In genomic region chr2:8456149-8457091, GRCh38 we compare ENCODE assay signal across 10 cellular contexts.
A peak's percentile ranks its signal among the peaks of the same experiment; 100 is the strongest.
DNase-seq lines count a peak whose midpoint lies in the region; ATAC-seq lines count a peak whose summit lies in the region.
"Had no signal": no experiment of that assay in that cellular context is flagged by ENCODE, and none has a peak within 500 bp of the region (broad histone marks: within the 10 kb centered on the region; RNA-seq: fewer than 3 reads in every experiment).

No MANE protein-coding gene starts in this region.

- ATAC-seq in HG02981 (IDR thresholded peaks at IDR 0.05; ENCODE audit: unreplicated experiment) (peak; percentile 64), naive B cell (ENCODE audit: low read depth in 2 of 2) (peak in 1 of 2 donors; percentile 46), GM21515 (IDR thresholded peaks at IDR 0.05; ENCODE audit: unreplicated experiment) (no peak)
- ATAC-seq in activated T-cell treated with anti-CD3 and anti-CD28 coated beads, Interleukin-2, amount 50 U/mL, for 4 hours, result peak; percentile 75 to 78

- H3K27ac ChIP-seq in CD8-positive, alpha-beta memory T cell (ENCODE audit: low read depth, low read length), result no peak overlapping the region

- H3K4me1 ChIP-seq in CD8-positive, alpha-beta memory T cell (ENCODE audit: insufficient read depth, low read length), result peaks cover 20% of the 10 kb centered on the region

- no peaks in the 10 kb centered on the region for H3K9me3 Mint-ChIP-seq in CD8-positive, alpha-beta memory T cell
- H3K9me3 Mint-ChIP-seq in activated T-cell treated with anti-CD3 and anti-CD28 coated beads, Interleukin-2, amount 50 U/mL, for 4 hours, result no peaks in the 10 kb centered on the region
- peaks cover 0 to 8% (median 0%) of the 10 kb centered on the region in 7 donors for H3K9me3 Mint-ChIP-seq in naive B cell

- DNase-seq in CD8-positive, alpha-beta memory T cell, result peak; percentile 27 to 59 (median 54)
- DNase-seq in activated T-cell treated with anti-CD3 and anti-CD28 coated beads, Interleukin-2, amount 50 U/mL, for 4 hours, result peak; percentile 22
- DNase-seq in naive B cell (no peak), A172 (ENCODE audit: low spot score) (no peak), AML-193 (lab: John Stamatoyannopoulos, UW) (no peak), NCI-H510A (lab: John Stamatoyannopoulos, UW) (no peak)
- DNase-seq: amniotic stem cell had no signal

- POLR2A ChIA-PET in CD8-positive, alpha-beta memory T cell (lab: Charles Lee), result interaction anchor here (1.9 kb wide), 1 partner anchor 21 kb away, joined by 6 read pairs; no protein-coding TSS in a partner anchor

- H3K27ac Mint-ChIP-seq in CD8-positive, alpha-beta memory T cell, result peak overlapping the region; percentile 84 to 99 (median 98)
- H3K27ac Mint-ChIP-seq in naive B cell, result no peak overlapping the region

- CTCF ChIA-PET in CD8-positive, alpha-beta memory T cell (lab: Charles Lee), result interaction anchor here (1.0 to 1.9 kb wide), 2 partner anchors 25 to 32 kb away, joined by 3 to 5 read pairs; no protein-coding TSS in a partner anchor

- peaks cover 0 to 2% of the 10 kb centered on the region in 2 donors for H3K27me3 Mint-ChIP-seq in CD8-positive, alpha-beta memory T cell
- H3K27me3 Mint-ChIP-seq in activated T-cell treated with anti-CD3 and anti-CD28 coated beads, Interleukin-2, amount 50 U/mL, for 4 hours (ENCODE audit: low read depth), result peaks cover 5% of the 10 kb centered on the region
- peaks cover 86 to 97% (median 94%) of the 10 kb centered on the region in 3 donors for H3K27me3 Mint-ChIP-seq in naive B cell

- H3K36me3 Mint-ChIP-seq in CD8-positive, alpha-beta memory T cell, result no peaks in the 10 kb centered on the region
- no peaks in the 10 kb centered on the region for H3K36me3 Mint-ChIP-seq in activated T-cell treated with anti-CD3 and anti-CD28 coated beads, Interleukin-2, amount 50 U/mL, for 4 hours (ENCODE audit: insufficient read depth)
- no peaks in the 10 kb centered on the region for H3K36me3 Mint-ChIP-seq in naive B cell

- no peaks in the 10 kb centered on the region for H3K9me3 ChIP-seq in CD8-positive, alpha-beta memory T cell (ENCODE audit: low read length)

- peak overlapping the region; percentile 81 to 92 (median 89) for H3K4me3 Mint-ChIP-seq in CD8-positive, alpha-beta memory T cell
- H3K4me3 Mint-ChIP-seq in activated T-cell treated with anti-CD3 and anti-CD28 coated beads, Interleukin-2, amount 50 U/mL, for 4 hours, result peak overlapping the region; percentile 73
- peak overlapping the region in 5 of 8 donors; percentile 14 to 68 (median 61) for H3K4me3 Mint-ChIP-seq in naive B cell

- H3K4me1 Mint-ChIP-seq in CD8-positive, alpha-beta memory T cell, result peaks cover 38 to 46% (median 44%) of the 10 kb centered on the region in 3 donors
- peaks cover 35% of the 10 kb centered on the region for H3K4me1 Mint-ChIP-seq in activated T-cell treated with anti-CD3 and anti-CD28 coated beads, Interleukin-2, amount 50 U/mL, for 4 hours (ENCODE audit: low read depth)
- peaks cover 5 to 20% (median 20%) of the 10 kb centered on the region in 3 donors for H3K4me1 Mint-ChIP-seq in naive B cell

- peak overlapping the region; percentile 52 for H3K4me3 ChIP-seq in CD8-positive, alpha-beta memory T cell (ENCODE audit: low read length)
- H3K4me3 ChIP-seq: lung had no signal

- H3K27me3 ChIP-seq in CD8-positive, alpha-beta memory T cell (ENCODE audit: insufficient read depth, low read length, poor library complexity, severe bottlenecking), result no peaks in the 10 kb centered on the region

- H3K36me3 ChIP-seq in CD8-positive, alpha-beta memory T cell (ENCODE audit: insufficient read depth, low read length), result no peaks in the 10 kb centered on the region

Comparison
In these comparisons a context has a peak if more than half of its experiments do, and no peak if none do; other contexts are left out.
1. DNase-seq: peak in CD8-positive, alpha-beta memory T cell (5 of 5) and activated T-cell treated with anti-CD3 and anti-CD28 coated beads, Interleukin-2, amount 50 U/mL, for 4 hours (single experiment); none in naive B cell (single experiment), A172 (single experiment), AML-193 (0 of 2) and NCI-H510A (single experiment).
2. H3K27ac Mint-ChIP-seq: peak in CD8-positive, alpha-beta memory T cell (8 of 8); none in naive B cell (0 of 6).
3. Peak in every context shown above with its lines, with median percentiles within 50 percentile points of each other: H3K4me3 Mint-ChIP-seq.